ENCODE assay signal across 14 cellular contexts in genomic region chr10:102620615-102621417, GRCh38. TPM values are rescaled to one million over a fixed set of nuclear protein-coding genes. Genes with fewer than 3 reads are reported as not detected.
A peak's percentile ranks its signal among the peaks of the same experiment; 100 is the strongest.
DNase-seq lines count a peak whose midpoint lies in the region; ATAC-seq, FAIRE-seq and TF ChIP-seq lines count a peak whose summit lies in the region.
"Had no signal": no experiment of that assay in that cellular context is flagged by ENCODE, and none has a peak within 500 bp of the region (broad histone marks: within the 10 kb centered on the region; RNA-seq: fewer than 3 reads in every experiment).

No MANE protein-coding gene starts in this region.

- H3K36me3 Mint-ChIP-seq in astrocyte (ENCODE audit: low read depth, unreplicated experiment), result peaks cover 15% of the 10 kb centered on the region
- H3K36me3 Mint-ChIP-seq: activated naive CD8-positive, alpha-beta T cell had no signal

- intact Hi-C loops in sciatic nerve (cut with DNase I), result no loop called here

- peak overlapping the region; percentile 75 for H3K27ac Mint-ChIP-seq in astrocyte (ENCODE audit: unreplicated experiment)
- no peak overlapping the region for H3K27ac Mint-ChIP-seq in stimulated activated naive CD8-positive, alpha-beta T cell treated with anti-CD3 and anti-CD28 coated beads, Interleukin-15, amount 100 ng/mL, for 72 hours
- H3K27ac Mint-ChIP-seq: activated naive CD8-positive, alpha-beta T cell; naive B cell had no signal

- no peaks in the 10 kb centered on the region for H3K27me3 Mint-ChIP-seq in astrocyte (ENCODE audit: low read depth, unreplicated experiment)
- H3K27me3 Mint-ChIP-seq in stimulated activated naive CD8-positive, alpha-beta T cell treated with anti-CD3 and anti-CD28 coated beads, Interleukin-15, amount 100 ng/mL, for 72 hours, result no peaks in the 10 kb centered on the region
- H3K27me3 Mint-ChIP-seq: activated naive CD8-positive, alpha-beta T cell; naive B cell had no signal

- peak overlapping the region; percentile 31 for H3K4me2 ChIP-seq in astrocyte (ENCODE audit: low read length)
- H3K4me2 ChIP-seq: SK-N-SH had no signal

- H3K4me3 Mint-ChIP-seq in astrocyte (ENCODE audit: unreplicated experiment), result no peak overlapping the region
- H3K4me3 Mint-ChIP-seq in stimulated activated naive CD8-positive, alpha-beta T cell treated with anti-CD3 and anti-CD28 coated beads, Interleukin-15, amount 100 ng/mL, for 72 hours, result no peak overlapping the region
- H3K4me3 Mint-ChIP-seq: activated naive CD8-positive, alpha-beta T cell; naive B cell had no signal

- ATAC-seq in sciatic nerve (peak; percentile 10), GM19023 (IDR thresholded peaks at IDR 0.05; ENCODE audit: unreplicated experiment) (no peak), GM18498 (IDR thresholded peaks at IDR 0.05; ENCODE audit: unreplicated experiment) (no peak), esophagus mucosa (no peak)
- ATAC-seq in stimulated activated naive CD8-positive, alpha-beta T cell treated with anti-CD3 and anti-CD28 coated beads, Interleukin-15, amount 100 ng/mL, for 72 hours, result no peak

- TF ChIP-seq CTCF in AG04450 (IDR thresholded peaks at IDR 0.05; ENCODE audit: low read depth, low read length) (no peak), astrocyte (IDR thresholded peaks at IDR 0.05; ENCODE audit: insufficient read depth, low read depth, low read length) (no peak), right atrium auricular region (IDR thresholded peaks at IDR 0.05) (no peak)

- CTCF ChIA-PET in AG04450 (lab: Charles Lee), result no interaction called here

- no peak for FAIRE-seq in astrocyte (lab: Jason Lieb, UNC)

- H3K4me1 ChIP-seq in astrocyte (ENCODE audit: insufficient read depth, low read length), result peaks cover 29% of the 10 kb centered on the region
- H3K4me1 ChIP-seq in right atrium auricular region, result peaks cover 0 to 79% of the 10 kb centered on the region in 2 donors

- no peak overlapping the region for H2AFZ ChIP-seq in astrocyte (ENCODE audit: low read depth, low read length)

- H3K36me3 ChIP-seq in astrocyte (ENCODE audit: insufficient read depth, low read length) (peaks cover 2% of the 10 kb centered on the region), right atrium auricular region (peaks cover 6% of the 10 kb centered on the region)

- H3K9me3 Mint-ChIP-seq in astrocyte (ENCODE audit: unreplicated experiment), result no peaks in the 10 kb centered on the region
- no peaks in the 10 kb centered on the region for H3K9me3 Mint-ChIP-seq in stimulated activated naive CD8-positive, alpha-beta T cell treated with anti-CD3 and anti-CD28 coated beads, Interleukin-15, amount 100 ng/mL, for 72 hours
- H3K9me3 Mint-ChIP-seq: naive B cell had no signal

- H3K4me1 Mint-ChIP-seq in astrocyte (ENCODE audit: low read depth, unreplicated experiment), result peaks cover 30% of the 10 kb centered on the region
- H3K4me1 Mint-ChIP-seq in stimulated activated naive CD8-positive, alpha-beta T cell treated with anti-CD3 and anti-CD28 coated beads, Interleukin-15, amount 100 ng/mL, for 72 hours, result peaks cover 11% of the 10 kb centered on the region

- DNase-seq in AG04450 (ENCODE audit: low read depth, low spot score) (no peak), astrocyte (ENCODE audit: low read depth) (no peak), right atrium auricular region (ENCODE audit: low spot score) (no peak), sciatic nerve (ENCODE audit: low spot score) (peak; percentile 59)
- DNase-seq in stimulated activated naive CD8-positive, alpha-beta T cell treated with anti-CD3 and anti-CD28 coated beads, Interleukin-15, amount 100 ng/mL, for 72 hours, result no peak
- DNase-seq: activated CD4-positive, alpha-beta T cell treated with anti-CD3 and anti-CD28 coated beads for 4 hours; effector CD4-positive, alpha-beta T cell; naive B cell; NCI-H1092 treated with DMSO at 0.1 percent for 48 hours; SK-N-SH had no signal

- H3K9ac ChIP-seq in astrocyte (ENCODE audit: low read length), result no peak overlapping the region
- H3K9ac ChIP-seq: SK-N-SH had no signal

- H3K27me3 ChIP-seq in AG04450 (ENCODE audit: control insufficient read depth, insufficient read depth, low read length) (no peaks in the 10 kb centered on the region), astrocyte (ENCODE audit: insufficient read depth, low read length) (no peaks in the 10 kb centered on the region), right atrium auricular region (no peaks in the 10 kb centered on the region)

- no peak overlapping the region for H3K4me3 ChIP-seq in AG04450 (ENCODE audit: low read depth, low read length)
- H3K4me3 ChIP-seq in astrocyte (ENCODE audit: insufficient read depth, low read depth, low read length), result no peak overlapping the region
- H3K4me3 ChIP-seq in right atrium auricular region, result no peak overlapping the region

- peak overlapping the region; percentile 39 for H3K27ac ChIP-seq in AG04450 (ENCODE audit: low read depth, low read length)
- H3K27ac ChIP-seq in astrocyte (ENCODE audit: low read depth, low read length), result peak overlapping the region; percentile 1
- H3K27ac ChIP-seq in right atrium auricular region, result peak overlapping the region; percentile 81 to 90

- no peaks in the 10 kb centered on the region for H3K79me2 ChIP-seq in astrocyte (ENCODE audit: insufficient read depth, low read length)

- POLR2A ChIA-PET in AG04450 (lab: Yijun Ruan, JAX), result interaction anchor here (0.9 to 1.7 kb wide), 4 partner anchors 9 to 24 kb away, joined by 3 to 8 read pairs (median 6); no protein-coding TSS in a partner anchor

- peaks cover 8% of the 10 kb centered on the region for H3K9me3 ChIP-seq in AG04450 (ENCODE audit: control insufficient read depth, insufficient read depth, low read length)
- peaks cover 4% of the 10 kb centered on the region for H3K9me3 ChIP-seq in astrocyte (ENCODE audit: insufficient read depth, low read depth, low read length)
- no peaks in the 10 kb centered on the region for H3K9me3 ChIP-seq in right atrium auricular region
- H3K9me3 ChIP-seq: SK-N-SH had no signal

- no peaks in the 10 kb centered on the region for H4K20me1 ChIP-seq in astrocyte (ENCODE audit: insufficient read depth, low read length)

RNA-seq across cellular contexts. Expression of gene TRIM8, which starts 23.5 kb away (rescaled TPM):
- 66.8 and 80.9 TPM in 2 replicates for polyA plus RNA-seq in AG04450 (2011; rRNA removed)
- polyA minus RNA-seq in AG04450 (2011; rRNA and poly(A)+ RNA removed), result 52.9 and 60.1 TPM in 2 replicates
- total RNA-seq in astrocyte (103 and 117 TPM in 2 replicates), right atrium auricular region (100 to 1,000 TPM; 106 to 125 TPM), sciatic nerve (164 TPM), esophagus mucosa (29.1 TPM)

Comparison
In these comparisons a context has a peak if more than half of its experiments do, and no peak if none do; other contexts are left out.
1. H3K27ac ChIP-seq: peak in every context shown above with its lines; median percentile 86 in right atrium auricular region; 39 in AG04450; 1 in astrocyte.